In the genomic region with DNA sequence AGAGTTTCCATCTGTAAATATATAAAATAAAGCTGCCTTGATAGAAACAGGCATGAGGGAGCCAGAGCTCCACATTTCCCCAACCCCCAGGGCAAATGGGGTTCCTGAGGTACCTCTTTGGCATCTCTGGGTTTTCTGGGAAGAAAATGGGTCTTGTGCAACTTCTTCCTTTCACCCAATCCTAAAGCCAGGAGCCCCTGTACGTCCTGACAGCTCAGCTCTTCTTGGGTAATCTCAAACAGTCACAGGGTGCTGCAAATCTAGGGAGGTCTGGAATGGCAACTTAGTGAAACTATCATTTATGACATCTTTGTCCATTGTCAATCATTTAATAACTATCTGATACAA, we compare ENCODE assay signal across 15 cellular contexts. TPM values are rescaled to one million over a fixed set of nuclear protein-coding genes. Genes with fewer than 3 reads are reported as not detected.
A peak's percentile ranks its signal among the peaks of the same experiment; 100 is the strongest.
DNase-seq lines count a peak whose midpoint lies in the region; ATAC-seq and TF ChIP-seq lines count a peak whose summit lies in the region.
"Had no signal": no experiment of that assay in that cellular context is flagged by ENCODE, and none has a peak within 500 bp of the region (broad histone marks: within the 10 kb centered on the region; RNA-seq: fewer than 3 reads in every experiment).

No MANE protein-coding gene starts in this region.

- no peak overlapping the region for H4K8ac ChIP-seq in mesenchymal stem cell (ENCODE audit: low read length)

- H3K4me2 ChIP-seq in mammary epithelial cell (ENCODE audit: insufficient read depth, low read depth, low read length) = no peak overlapping the region
- H3K4me2 ChIP-seq in mesenchymal stem cell (ENCODE audit: low read length, poor library complexity, severe bottlenecking) = peak overlapping the region; percentile 47

- dilution Hi-C loops in mammary epithelial cell (cut with HindIII; ENCODE audit: low sequenced_read_pairs) = no loop called here

- no peak overlapping the region for H4K91ac ChIP-seq in mesenchymal stem cell (ENCODE audit: low read length)

- H3K79me1 ChIP-seq in mesenchymal stem cell (replicated peaks; ENCODE audit: low read length, poor library complexity, severe bottlenecking) = no peaks in the 10 kb centered on the region

- intact Hi-C loops in mammary epithelial cell (cut with micrococcal nuclease) = no loop called here

- no peak overlapping the region for H2AFZ ChIP-seq in mammary epithelial cell (ENCODE audit: low read depth, low read length)
- H2AFZ ChIP-seq in mesenchymal stem cell (ENCODE audit: low read depth, low read length) = no peak overlapping the region

- H3K4me1 ChIP-seq in mammary epithelial cell (ENCODE audit: insufficient read depth, low read length) (no peaks in the 10 kb centered on the region), mesenchymal stem cell (ENCODE audit: control insufficient read depth, insufficient read depth, low read depth, low read length) (peaks cover 11% of the 10 kb centered on the region), BE2C (no peaks in the 10 kb centered on the region)

- H2BK5ac ChIP-seq in mesenchymal stem cell (ENCODE audit: low read depth, low read length, poor library complexity, severe bottlenecking) = peak overlapping the region; percentile 88

- H3K4me3 ChIP-seq in mammary epithelial cell (replicated peaks in 1 of 3; ENCODE audit: insufficient read depth in 1 of 3, low read depth in 2 of 3, low read length in 3 of 3) (no peak overlapping the region), mesenchymal stem cell (ENCODE audit: insufficient read depth in 1 of 2, low read depth in 1 of 2, low read length in 2 of 2) (no peak overlapping the region), BE2C (ENCODE audit: low read depth, low read length) (no peak overlapping the region)
- H3K4me3 ChIP-seq: lung, pancreas, SK-N-MC had no signal

- peak; percentile 21 for DNase-seq in AG08396 (ENCODE audit: low spot score)
- DNase-seq in GM04503 (ENCODE audit: low read depth) = peak; percentile 87
- peak; percentile 16 for DNase-seq in mammary epithelial cell
- DNase-seq in mesenchymal stem cell = peak; percentile 87
- DNase-seq in BE2C = no peak
- DNase-seq: Calu3, hippocampal formation, NCI-H1436 treated with DMSO at 0.1 percent for 48 hours, pancreas, substantia nigra had no signal

- in situ Hi-C loops in mammary epithelial cell (cut with MboI; ENCODE audit: low sequenced_read_pairs in 2 of 2) = loop anchor here (5.0 to 25.0 kb wide), 2 partner anchors 102 to 462 kb away; partner anchors contain the start of gene STAT4 (in 2 of the 2)

- H3K9ac ChIP-seq in mammary epithelial cell (ENCODE audit: insufficient read depth, low read length) (no peak overlapping the region), mesenchymal stem cell (ENCODE audit: low read length) (peak overlapping the region; percentile 81)

- 17% methylated on average over 1 of the region's 1 CpG for WGBS in mammary epithelial cell (ENCODE audit: low coverage, missing lambda C conversion rate)
- WGBS in mesenchymal stem cell = 0% methylated on average over 1 of the region's 1 CpG

- H3K4ac ChIP-seq in mesenchymal stem cell (ENCODE audit: low read depth in 1 of 2, low read length in 2 of 2) = peak overlapping the region in 1 of 2 experiments; percentile 60

- CTCF ChIA-PET in mammary epithelial cell (lab: Charles Lee; ENCODE audit: low non-redundant PET) = no interaction called here

- H2BK120ac ChIP-seq in mesenchymal stem cell (ENCODE audit: low read depth, low read length) = peak overlapping the region; percentile 74

- no peak for ATAC-seq in activated T-helper 17 cell treated with anti-CD3 and anti-CD28 coated beads, Interleukin-2, amount 50 U/mL, for 72 hours (replicated peaks)
- ATAC-seq in HG03565 (IDR thresholded peaks at IDR 0.05; ENCODE audit: unreplicated experiment) (no peak), HG02885 (IDR thresholded peaks at IDR 0.05; ENCODE audit: poor library complexity, unreplicated experiment) (no peak)

- H3K4me3 Mint-ChIP-seq in activated T-helper 17 cell treated with anti-CD3 and anti-CD28 coated beads, Interleukin-2, amount 50 U/mL, for 72 hours = no peak overlapping the region

- no peak overlapping the region for H3K14ac ChIP-seq in mesenchymal stem cell (ENCODE audit: low read length in 2 of 2)

- TF ChIP-seq CTCF in mammary epithelial cell (conservative IDR thresholded peaks at IDR 0.05 in 1 of 2, IDR thresholded peaks at IDR 0.05 in 1 of 2; ENCODE audit: extremely low read depth in 1 of 2, insufficient read depth in 1 of 2, low read depth in 1 of 2, low read length in 2 of 2) (no peak), BE2C (IDR thresholded peaks at IDR 0.05; ENCODE audit: low read depth, low read length) (no peak)

- no peak overlapping the region for H2BK15ac ChIP-seq in mesenchymal stem cell (ENCODE audit: low read depth, poor library complexity, severe bottlenecking)

- H3K27ac ChIP-seq in mammary epithelial cell (ENCODE audit: insufficient read depth, low read depth, low read length) = no peak overlapping the region
- H3K27ac ChIP-seq in mesenchymal stem cell (ENCODE audit: low read length, poor library complexity, severe bottlenecking) = peak overlapping the region; percentile 99
- H3K27ac ChIP-seq: SK-N-MC had no signal

- H3K27me3 ChIP-seq in mammary epithelial cell (ENCODE audit: insufficient read depth, low read length) = no peaks in the 10 kb centered on the region
- no peaks in the 10 kb centered on the region for H3K27me3 ChIP-seq in mesenchymal stem cell (ENCODE audit: control insufficient read depth in 1 of 2, insufficient read depth in 1 of 2, low read length in 2 of 2)
- H3K27me3 ChIP-seq in BE2C = peaks cover 9% of the 10 kb centered on the region
- H3K27me3 ChIP-seq: pancreas had no signal

- H4K20me1 ChIP-seq in mammary epithelial cell (ENCODE audit: insufficient read depth, low read length) = no peaks in the 10 kb centered on the region

- H3K36me3 Mint-ChIP-seq in activated T-helper 17 cell treated with anti-CD3 and anti-CD28 coated beads, Interleukin-2, amount 50 U/mL, for 72 hours (ENCODE audit: low read depth) = peaks cover 5% of the 10 kb centered on the region

- no peaks in the 10 kb centered on the region for H3K79me2 ChIP-seq in mammary epithelial cell (ENCODE audit: insufficient read depth, low read length)

- no peaks in the 10 kb centered on the region for H3K36me3 ChIP-seq in mammary epithelial cell (ENCODE audit: insufficient read depth, low read length)
- no peaks in the 10 kb centered on the region for H3K36me3 ChIP-seq in mesenchymal stem cell (ENCODE audit: control insufficient read depth in 1 of 2, insufficient read depth in 2 of 2, low read depth in 1 of 2, low read length in 2 of 2)
- H3K36me3 ChIP-seq in BE2C = no peaks in the 10 kb centered on the region
- H3K36me3 ChIP-seq: pancreas had no signal

- H3K27ac Mint-ChIP-seq in activated T-helper 17 cell treated with anti-CD3 and anti-CD28 coated beads, Interleukin-2, amount 50 U/mL, for 72 hours = no peak overlapping the region

- H2BK12ac ChIP-seq in mesenchymal stem cell (ENCODE audit: low read length in 2 of 2) = peak overlapping the region in 1 of 2 experiments; percentile 99

- no peaks in the 10 kb centered on the region for H3K9me3 Mint-ChIP-seq in activated T-helper 17 cell treated with anti-CD3 and anti-CD28 coated beads, Interleukin-2, amount 50 U/mL, for 72 hours

- H2AK5ac ChIP-seq in mesenchymal stem cell (ENCODE audit: low read length, severe bottlenecking) = peak overlapping the region; percentile 96

- no peaks in the 10 kb centered on the region for H3K27me3 Mint-ChIP-seq in activated T-helper 17 cell treated with anti-CD3 and anti-CD28 coated beads, Interleukin-2, amount 50 U/mL, for 72 hours

- H3K4me1 Mint-ChIP-seq in activated T-helper 17 cell treated with anti-CD3 and anti-CD28 coated beads, Interleukin-2, amount 50 U/mL, for 72 hours = peaks cover 8% of the 10 kb centered on the region

- H3K23ac ChIP-seq in mesenchymal stem cell (ENCODE audit: low read length in 2 of 2) = no peak overlapping the region

- no TSS peak for BruUV-seq in mammary epithelial cell (replicated peaks; lab: Mats Ljungman, UMichigan)

- peak overlapping the region; percentile 69 to 88 for H3K18ac ChIP-seq in mesenchymal stem cell (ENCODE audit: low read depth in 1 of 2, low read length in 2 of 2)

- no peaks in the 10 kb centered on the region for H3K9me3 ChIP-seq in mammary epithelial cell (replicated peaks; ENCODE audit: insufficient read depth, low read length)
- no peaks in the 10 kb centered on the region for H3K9me3 ChIP-seq in mesenchymal stem cell (ENCODE audit: control insufficient read depth, low read length)
- H3K9me3 ChIP-seq in BE2C = no peaks in the 10 kb centered on the region
- H3K9me3 ChIP-seq: pancreas had no signal

RNA-seq across cellular contexts. Expression of gene STAT1, which starts 36.6 kb away (rescaled TPM):
- 10 to 100 TPM; 56.2 to 56.5 TPM for total RNA-seq in mammary epithelial cell
- polyA plus RNA-seq in mammary epithelial cell = 31.9 TPM
- polyA minus RNA-seq in mammary epithelial cell = 69.8 TPM
- 77.9 TPM for polyA plus RNA-seq in mesenchymal stem cell (2013, experiment 1 of 2)
- 78.1 TPM for polyA plus RNA-seq in mesenchymal stem cell (2013, experiment 2 of 2)
- total RNA-seq in activated T-helper 17 cell treated with anti-CD3 and anti-CD28 coated beads, Interleukin-2, amount 50 U/mL, for 72 hours = 100 to 1,000 TPM; 163 to 363 TPM
- polyA plus RNA-seq in BE2C (2012; ENCODE audit: insufficient read depth, insufficient read length, low read depth) = 13.9 TPM
